ENCODE assay signal across 1 cellular context in genomic region chr5:14850419-14851066, GRCh38.
TF ChIP-seq lines count a peak whose summit lies in the region.

No MANE protein-coding gene starts in this region.

TF ChIP-seq in GM23338, 12 proteins besides CTCF, POLR2A, EP300 and RAD21:
- TF ChIP-seq EZH2 (IDR thresholded peaks at IDR 0.05; ENCODE audit: low read depth, unreplicated experiment) = no peak
- no peak for TF ChIP-seq NANOG (IDR thresholded peaks at IDR 0.05; ENCODE audit: borderline replicate concordance)
- no peak for TF ChIP-seq REST (IDR thresholded peaks at IDR 0.05; ENCODE audit: unreplicated experiment)
- TF ChIP-seq ZNF114 (CRISPR knock-in tag; IDR thresholded peaks at IDR 0.05) = no peak
- no peak for TF ChIP-seq ZNF462 (CRISPR knock-in tag; IDR thresholded peaks at IDR 0.05)
- no peak for TF ChIP-seq POLR2AphosphoS5 (IDR thresholded peaks at IDR 0.05; ENCODE audit: low read depth)
- TF ChIP-seq ZNF331 (CRISPR knock-in tag; IDR thresholded peaks at IDR 0.05; ENCODE audit: low read depth) = no peak
- TF ChIP-seq, protein P1, sequence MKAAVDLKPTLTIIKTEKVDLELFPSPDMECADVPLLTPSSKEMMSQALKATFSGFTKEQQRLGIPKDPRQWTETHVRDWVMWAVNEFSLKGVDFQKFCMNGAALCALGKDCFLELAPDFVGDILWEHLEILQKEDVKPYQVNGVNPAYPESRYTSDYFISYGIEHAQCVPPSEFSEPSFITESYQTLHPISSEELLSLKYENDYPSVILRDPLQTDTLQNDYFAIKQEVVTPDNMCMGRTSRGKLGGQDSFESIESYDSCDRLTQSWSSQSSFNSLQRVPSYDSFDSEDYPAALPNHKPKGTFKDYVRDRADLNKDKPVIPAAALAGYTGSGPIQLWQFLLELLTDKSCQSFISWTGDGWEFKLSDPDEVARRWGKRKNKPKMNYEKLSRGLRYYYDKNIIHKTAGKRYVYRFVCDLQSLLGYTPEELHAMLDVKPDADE (IDR thresholded peaks at IDR 0.05) = no peak
TF ChIP-seq in GM23338: peak in this region for 0.
